1 cellular context compared by ENCODE assay signal in genomic region chrX:150508018-150508417, GRCh38.
TF ChIP-seq lines count a peak whose summit lies in the region.

No MANE protein-coding gene starts in this region.

TF ChIP-seq in H1, 55 proteins besides CTCF, POLR2A, EP300 and RAD21:
- TF ChIP-seq FOSL1 (IDR thresholded peaks at IDR 0.05; ENCODE audit: insufficient read depth, low read depth, low read length): no peak
- TF ChIP-seq CHD2 (IDR thresholded peaks at IDR 0.05; ENCODE audit: low read length): no peak
- TF ChIP-seq KDM1A (IDR thresholded peaks at IDR 0.05; ENCODE audit: borderline replicate concordance, low read length): peak; percentile 46; the same call in 1 of the 2 replicates
- TF ChIP-seq CEBPB (IDR thresholded peaks at IDR 0.05; ENCODE audit: low read depth, low read length): no peak
TF ChIP-seq in H1: peak in this region for 1.
